In the genomic region with DNA sequence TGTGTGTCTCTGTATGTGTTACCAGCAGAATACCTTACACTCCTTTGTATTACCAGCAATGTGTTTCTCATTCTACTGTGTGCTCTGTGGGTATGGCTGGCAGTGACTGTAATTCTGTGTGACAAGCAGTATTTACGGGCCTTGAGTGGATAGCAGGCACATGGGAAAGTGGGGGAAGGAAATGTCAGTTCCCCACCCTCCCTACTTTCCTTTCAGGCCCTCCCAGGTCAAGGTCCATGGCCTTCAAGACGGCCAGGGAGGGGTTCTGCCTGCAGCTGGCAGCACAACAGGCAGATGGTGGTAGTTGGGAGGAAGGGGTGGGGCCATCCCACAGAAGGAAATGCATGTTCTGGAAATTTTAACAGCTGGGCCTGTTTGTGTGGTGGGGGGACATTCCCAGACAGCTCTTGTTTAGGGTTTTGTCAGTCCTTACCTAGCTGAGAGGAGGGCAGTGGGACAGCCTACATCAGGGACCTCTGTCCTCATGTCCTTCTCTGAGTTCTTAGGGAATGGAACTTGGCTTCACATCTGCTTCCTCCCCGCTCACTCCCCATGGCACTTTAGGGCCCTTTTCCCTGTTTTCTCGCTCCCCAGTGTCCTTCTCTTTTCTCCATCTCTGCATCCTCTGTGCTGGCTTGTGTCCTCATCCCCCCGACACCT, we compare ENCODE assay signal across 9 cellular contexts. TPM values are rescaled to one million over a fixed set of nuclear protein-coding genes. Genes with fewer than 3 reads are reported as not detected.
A peak's percentile ranks its signal among the peaks of the same experiment; 100 is the strongest.
DNase-seq lines count a peak whose midpoint lies in the region; ATAC-seq and TF ChIP-seq lines count a peak whose summit lies in the region.
"Had no signal": no experiment of that assay in that cellular context is flagged by ENCODE, and none has a peak within 500 bp of the region (broad histone marks: within the 10 kb centered on the region; RNA-seq: fewer than 3 reads in every experiment).

No MANE protein-coding gene starts in this region.

- H3K4me3 Mint-ChIP-seq in osteocyte (ENCODE audit: unreplicated experiment) = no peak overlapping the region

- peaks cover 42% of the 10 kb centered on the region for H3K4me1 Mint-ChIP-seq in osteocyte (ENCODE audit: unreplicated experiment)

- H3K27ac Mint-ChIP-seq in osteocyte (ENCODE audit: unreplicated experiment) = peak overlapping the region; percentile 75

- 53% methylated on average over 5 of the region's 5 CpGs for WGBS in esophagus muscularis mucosa

- H3K27me3 ChIP-seq in Peyer's patch (no peaks in the 10 kb centered on the region), esophagus muscularis mucosa (no peaks in the 10 kb centered on the region)

- H3K4me3 ChIP-seq in Peyer's patch = no peak overlapping the region
- no peak overlapping the region for H3K4me3 ChIP-seq in esophagus muscularis mucosa

- H3K9me3 ChIP-seq in Peyer's patch (no peaks in the 10 kb centered on the region), esophagus muscularis mucosa (no peaks in the 10 kb centered on the region)

- peaks cover 8% of the 10 kb centered on the region for H3K36me3 Mint-ChIP-seq in osteocyte (ENCODE audit: unreplicated experiment)

- H3K4me1 ChIP-seq in Peyer's patch (peaks cover 16 to 71% (median 37%) of the 10 kb centered on the region in 4 donors), esophagus muscularis mucosa (peaks cover 40 to 46% (median 44%) of the 10 kb centered on the region in 4 donors)

- H3K36me3 ChIP-seq in Peyer's patch (no peaks in the 10 kb centered on the region), esophagus muscularis mucosa (peaks cover 0 to 5% (median under 1%) of the 10 kb centered on the region in 4 donors)

- H3K9me3 Mint-ChIP-seq in osteocyte (ENCODE audit: unreplicated experiment) = no peaks in the 10 kb centered on the region

- peak overlapping the region; percentile 61 to 98 (median 88) for H3K27ac ChIP-seq in Peyer's patch
- H3K27ac ChIP-seq in esophagus muscularis mucosa (replicated peaks in 1 of 4) = peak overlapping the region; percentile 36 to 70 (median 60)

- TF ChIP-seq EP300 in esophagus muscularis mucosa (IDR thresholded peaks at IDR 0.05) = no peak

- ATAC-seq in HG03571 (IDR thresholded peaks at IDR 0.05; ENCODE audit: unreplicated experiment) (no peak), HG02571 (IDR thresholded peaks at IDR 0.05; ENCODE audit: unreplicated experiment) (no peak), HG03342 (IDR thresholded peaks at IDR 0.05; ENCODE audit: unreplicated experiment) (no peak)
- ATAC-seq: HCT116 had no signal

- DNase-seq in DMS53 (lab: John Stamatoyannopoulos, UW) (peak; percentile 63), Peyer's patch (peak in 2 of 3 donors; percentile 89 to 93), esophagus muscularis mucosa (ENCODE audit: extremely low spot score) (no peak), osteocyte (ENCODE audit: extremely low spot score, unreplicated experiment) (no peak), T-helper 9 cell (no peak)

- no peaks in the 10 kb centered on the region for H3K27me3 Mint-ChIP-seq in osteocyte (ENCODE audit: unreplicated experiment)

- TF ChIP-seq CTCF in Peyer's patch (IDR thresholded peaks at IDR 0.05) (peak in 1 of 6 experiments; percentile 16), esophagus muscularis mucosa (IDR thresholded peaks at IDR 0.05) (no peak), osteocyte (IDR thresholded peaks at IDR 0.05) (no peak)

- intact Hi-C loops in esophagus muscularis mucosa (cut with DNase I) = no loop called here

- TF ChIP-seq POLR2A in Peyer's patch (IDR thresholded peaks at IDR 0.05) = peak; percentile 34 to 70
- TF ChIP-seq POLR2A in esophagus muscularis mucosa (IDR thresholded peaks at IDR 0.05; ENCODE audit: low read depth) = no peak

RNA-seq across cellular contexts. Expression of a gene that starts 14.6 kb away (rescaled TPM):
- total RNA-seq in Peyer's patch = 100 to 1,000 TPM; 191 to 352 (median 266) TPM
- 100 to 1,000 TPM in 3 of 4 donors, 10 to 100 TPM in 1; 91.4 to 136 (median 114) TPM for total RNA-seq in esophagus muscularis mucosa
- total RNA-seq in osteocyte = 73.5 and 85.5 TPM in 2 replicates

Comparison
In these comparisons a context has a peak if more than half of its experiments do, and no peak if none do; other contexts are left out.
1. DNase-seq: peak in DMS53 (single experiment) and Peyer's patch (2 of 3); none in esophagus muscularis mucosa (single experiment), osteocyte (single experiment) and T-helper 9 cell (single experiment).